ENCODE assay signal across 24 cellular contexts in genomic region chr5:59117320-59117719, GRCh38.
"Had no signal": no experiment of that assay in that cellular context is flagged by ENCODE, and none has a peak within 500 bp of the region (broad histone marks: within the 10 kb centered on the region; RNA-seq: fewer than 3 reads in every experiment).

No MANE protein-coding gene starts in this region.

- DNase-seq: activated CD4-positive, alpha-beta T cell treated with anti-CD3 and anti-CD28 coated beads for 1 hour; activated CD4-positive, alpha-beta T cell treated with anti-CD3 and anti-CD28 coated beads, Interleukin-2, amount 50 U/mL, for 4 hours; activated CD8-positive, alpha-beta memory T cell treated with anti-CD3 and anti-CD28 coated beads for 24 hours; activated CD8-positive, alpha-beta memory T cell treated with anti-CD3 and anti-CD28 coated beads, Interleukin-2, amount 50 U/mL, for 4 hours; activated naive CD4-positive, alpha-beta T cell; activated T-cell treated with anti-CD3 and anti-CD28 coated beads, Interleukin-2, amount 50 U/mL, for 4 hours; dorsolateral prefrontal cortex; effector memory CD8-positive, alpha-beta T cell; foreskin melanocyte; glutamatergic neuron; immature natural killer cell; left ventricle myocardium superior; posterior cingulate gyrus; stimulated activated CD4-positive, alpha-beta T cell treated with anti-CD3 and anti-CD28 coated beads, Interleukin-2, amount 100 ng/mL, for 48 hours; stimulated activated CD8-positive, alpha-beta memory T cell treated with anti-CD3 and anti-CD28 coated beads, Interleukin-4, amount 100 ng/mL, for 48 hours; stimulated activated naive B cell treated with anti-CD40 and anti-IgM and Interleukin-4, amounts not matched to agents 10 μg/mL and 1 μg/mL and 100 μg/mL, for 72 hours; transverse colon had no signal

- H2AFZ ChIP-seq: hepatocyte had no signal

- H3K27ac ChIP-seq: dorsolateral prefrontal cortex, neural progenitor cell, transverse colon, vagina had no signal

- H3K4me3 ChIP-seq: hepatocyte, neural progenitor cell, transverse colon, vagina had no signal

- H3K79me2 ChIP-seq: hepatocyte had no signal

- H3K27me3 ChIP-seq: dorsolateral prefrontal cortex, hepatocyte, neural progenitor cell, transverse colon, vagina had no signal

- ATAC-seq: activated T-cell treated with anti-CD3 and anti-CD28 coated beads, Interleukin-2, amount 50 U/mL, for 4 hours; effector memory CD8-positive, alpha-beta T cell; esophagus mucosa; sciatic nerve; stimulated activated naive B cell treated with anti-CD40 and anti-IgM and Interleukin-4, amounts not matched to agents 10 μg/mL and 1 μg/mL and 100 μg/mL, for 72 hours had no signal

- H3K9ac ChIP-seq: neural progenitor cell had no signal

- H3K9me3 ChIP-seq: transverse colon, vagina had no signal

- H3K36me3 ChIP-seq: neural progenitor cell, vagina had no signal

- H3K4me2 ChIP-seq: neural progenitor cell had no signal

- FAIRE-seq: colon, endothelial cell of umbilical vein had no signal
